Comparison of ENCODE assay signal across 9 cellular contexts in genomic region chr3:167350245-167350862, GRCh38.
DNase-seq lines count a peak whose midpoint lies in the region; ATAC-seq and TF ChIP-seq lines count a peak whose summit lies in the region.
"Had no signal": no experiment of that assay in that cellular context is flagged by ENCODE, and none has a peak within 500 bp of the region (broad histone marks: within the 10 kb centered on the region; RNA-seq: fewer than 3 reads in every experiment).

No MANE protein-coding gene starts in this region.

- no peak overlapping the region for H2AFZ ChIP-seq in parathyroid adenoma

- H3K79me2 ChIP-seq in parathyroid adenoma, result no peaks in the 10 kb centered on the region

- H3K27ac ChIP-seq in brain microvascular endothelial cell, result no peak overlapping the region
- no peak overlapping the region for H3K27ac ChIP-seq in parathyroid adenoma
- H3K27ac ChIP-seq: BLaER1 had no signal

- TF ChIP-seq CTCF in brain microvascular endothelial cell (IDR thresholded peaks at IDR 0.05; ENCODE audit: low read depth, low read length, missing control alignments) (peak; percentile 49), parathyroid adenoma (IDR thresholded peaks at IDR 0.05) (peak; percentile 39)

- H3K4me3 ChIP-seq in brain microvascular endothelial cell (ENCODE audit: low read depth, low read length) (no peak overlapping the region), parathyroid adenoma (ENCODE audit: low read depth, low read length) (no peak overlapping the region)
- H3K4me3 ChIP-seq: BLaER1 had no signal

- H3K36me3 ChIP-seq in brain microvascular endothelial cell (replicated peaks), result no peaks in the 10 kb centered on the region
- no peaks in the 10 kb centered on the region for H3K36me3 ChIP-seq in parathyroid adenoma (ENCODE audit: control insufficient read depth, insufficient read depth, low read length)
- H3K36me3 ChIP-seq: BLaER1 had no signal

- no peaks in the 10 kb centered on the region for H3K27me3 ChIP-seq in brain microvascular endothelial cell (replicated peaks)
- H3K27me3 ChIP-seq in parathyroid adenoma (ENCODE audit: control insufficient read depth, insufficient read depth, low read length), result no peaks in the 10 kb centered on the region
- H3K27me3 ChIP-seq: BLaER1 had no signal

- H3K4me2 ChIP-seq in parathyroid adenoma (ENCODE audit: low read length), result no peak overlapping the region
- H3K4me2 ChIP-seq: BLaER1 had no signal

- peak; percentile 5 for DNase-seq in NCI-H2029 (lab: John Stamatoyannopoulos, UW)
- DNase-seq in NCI-H2029 treated with DMSO at 0.1 percent for 48 hours (lab: John Stamatoyannopoulos, UW), result no peak
- peak; percentile 44 for DNase-seq in NCI-H146 treated with DMSO at 0.1 percent for 48 hours (lab: John Stamatoyannopoulos, UW; ENCODE audit: unreplicated experiment)
- peak; percentile 7 for DNase-seq in brain microvascular endothelial cell

- H3K9ac ChIP-seq in parathyroid adenoma, result no peak overlapping the region
- H3K9ac ChIP-seq: BLaER1 had no signal

- in situ Hi-C loops in brain microvascular endothelial cell (cut with HindIII; ENCODE audit: low pct_ligation_motif_present, low sequenced_read_pairs), result no loop called here

- no peaks in the 10 kb centered on the region for H3K4me1 ChIP-seq in parathyroid adenoma
- H3K4me1 ChIP-seq: BLaER1 had no signal

- no peaks in the 10 kb centered on the region for H3K9me3 ChIP-seq in parathyroid adenoma (ENCODE audit: control insufficient read depth, low read length)
- H3K9me3 ChIP-seq: BLaER1 had no signal

- no peak for ATAC-seq in GM21367 (IDR thresholded peaks at IDR 0.05; ENCODE audit: unreplicated experiment)
- ATAC-seq in HG03097 (IDR thresholded peaks at IDR 0.05; ENCODE audit: low FRiP score, unreplicated experiment), result no peak
- no peak for ATAC-seq in GM21526 (IDR thresholded peaks at IDR 0.05; ENCODE audit: low FRiP score, unreplicated experiment)
